In the genomic region with DNA sequence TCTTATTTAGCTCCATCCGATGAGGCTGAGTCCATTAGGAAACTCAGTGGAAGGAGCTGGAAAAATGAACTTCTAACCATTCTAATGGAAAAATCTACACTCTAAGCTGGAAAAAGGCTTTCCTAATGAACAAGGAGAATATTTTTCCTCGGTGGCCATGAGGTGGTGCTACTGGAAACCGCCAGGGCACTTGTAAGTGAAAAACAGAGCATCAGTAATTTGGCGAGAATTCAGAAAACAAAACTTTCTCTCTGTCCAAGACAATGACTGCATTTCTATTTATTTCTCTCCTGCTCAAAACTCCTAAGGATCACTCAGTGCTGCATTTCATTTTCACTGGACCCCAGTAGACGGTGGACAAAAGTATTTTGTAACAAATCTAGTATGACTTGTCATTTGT, we compare ENCODE assay signal across 20 cellular contexts.
DNase-seq lines count a peak whose midpoint lies in the region; FAIRE-seq and TF ChIP-seq lines count a peak whose summit lies in the region.
"Had no signal": no experiment of that assay in that cellular context is flagged by ENCODE, and none has a peak within 500 bp of the region (broad histone marks: within the 10 kb centered on the region; RNA-seq: fewer than 3 reads in every experiment).

No MANE protein-coding gene starts in this region.

- no peaks in the 10 kb centered on the region for H3K4me1 ChIP-seq in mesendoderm (ENCODE audit: control insufficient read depth, low read depth, low read length)
- H3K4me1 ChIP-seq in ovary (ENCODE audit: insufficient read depth) = no peaks in the 10 kb centered on the region
- H3K4me1 ChIP-seq: Peyer's patch, SJSA1 had no signal

- no peaks in the 10 kb centered on the region for H3K79me2 ChIP-seq in mesendoderm (ENCODE audit: control insufficient read depth, insufficient read depth, low read length)

- no peak for TF ChIP-seq POLR2A in ovary (IDR thresholded peaks at IDR 0.05)

- WGBS in mesendoderm (ENCODE audit: extremely low coverage, insufficient coverage, low lambda C conversion rate) = no CpG with 5 or more reads among the region's 5 CpGs
- 30 to 46% (median 35%) methylated on average over 5 of the region's 5 CpGs for WGBS in ovary, 3 donors

- no peak overlapping the region for H2AK5ac ChIP-seq in mesendoderm (ENCODE audit: low read length)

- H3K27ac ChIP-seq in WERI-Rb-1 = no peak overlapping the region
- H3K27ac ChIP-seq in mesendoderm (ENCODE audit: low read depth, low read length) = no peak overlapping the region
- H3K27ac ChIP-seq in ovary = no peak overlapping the region
- H3K27ac ChIP-seq: Peyer's patch, SJSA1 had no signal

- no peak for TF ChIP-seq EP300 in ovary (IDR thresholded peaks at IDR 0.05)

- H4K5ac ChIP-seq in mesendoderm (ENCODE audit: low read length) = no peak overlapping the region

- no peak overlapping the region for H2BK5ac ChIP-seq in mesendoderm (ENCODE audit: low read length)

- H3K4me3 ChIP-seq in WERI-Rb-1 (ENCODE audit: low read depth, low read length) (no peak overlapping the region), mesendoderm (ENCODE audit: low read length) (no peak overlapping the region), ovary (no peak overlapping the region)
- H3K4me3 ChIP-seq: MG63, Peyer's patch, SJSA1 had no signal

- H3K4me2 ChIP-seq in mesendoderm (ENCODE audit: low read length) = no peak overlapping the region

- TF ChIP-seq CTCF in WERI-Rb-1 (IDR thresholded peaks at IDR 0.05; ENCODE audit: low read depth, low read length) (peak; percentile 49), ovary (IDR thresholded peaks at IDR 0.05) (no peak)

- H3K36me3 ChIP-seq in WERI-Rb-1 = no peaks in the 10 kb centered on the region
- H3K36me3 ChIP-seq in mesendoderm (ENCODE audit: control insufficient read depth, insufficient read depth, low read length) = no peaks in the 10 kb centered on the region
- no peaks in the 10 kb centered on the region for H3K36me3 ChIP-seq in ovary
- H3K36me3 ChIP-seq: MG63, Peyer's patch, SJSA1 had no signal

- intact Hi-C loops in ovary (cut with DNase I) = no loop called here

- FAIRE-seq in islet of Langerhans (lab: Jason Lieb, UNC) = peak; percentile 89
- FAIRE-seq: A204.1, H54 had no signal

- H4K8ac ChIP-seq in mesendoderm (ENCODE audit: low read depth, low read length) = no peak overlapping the region

- no peak overlapping the region for H3K18ac ChIP-seq in mesendoderm (ENCODE audit: low read length)

- H3K4ac ChIP-seq in mesendoderm (ENCODE audit: low read depth, low read length) = no peak overlapping the region

- H3K9ac ChIP-seq in mesendoderm (ENCODE audit: low read length) = no peak overlapping the region

- H2BK15ac ChIP-seq in mesendoderm (replicated peaks; ENCODE audit: low read depth) = no peak overlapping the region

- no peak overlapping the region for H3K56ac ChIP-seq in mesendoderm (ENCODE audit: low read length)

- no peak overlapping the region for H3K23ac ChIP-seq in mesendoderm (ENCODE audit: low read length)

- H3K27me3 ChIP-seq in WERI-Rb-1 (ENCODE audit: insufficient read depth, low read depth, severe bottlenecking) = no peaks in the 10 kb centered on the region
- no peaks in the 10 kb centered on the region for H3K27me3 ChIP-seq in mesendoderm (ENCODE audit: insufficient read depth, low read length, poor library complexity)
- no peaks in the 10 kb centered on the region for H3K27me3 ChIP-seq in ovary
- H3K27me3 ChIP-seq: Peyer's patch, SJSA1 had no signal

- no peak overlapping the region for H2BK120ac ChIP-seq in mesendoderm (ENCODE audit: low read depth, low read length)

- H3K79me1 ChIP-seq in mesendoderm (ENCODE audit: low read length) = no peaks in the 10 kb centered on the region

- H3K9me3 ChIP-seq in WERI-Rb-1 (ENCODE audit: severe bottlenecking) (peaks cover 2% of the 10 kb centered on the region), ovary (no peaks in the 10 kb centered on the region)
- H3K9me3 ChIP-seq: MG63, Peyer's patch, SJSA1 had no signal

- DNase-seq in NCI-H82 (lab: John Stamatoyannopoulos, UW) (peak; percentile 20), NCI-H82 treated with DMSO at 0.1 percent for 48 hours (lab: John Stamatoyannopoulos, UW; ENCODE audit: unreplicated experiment) (no peak), WERI-Rb-1 (peak; percentile 48), mesendoderm (no peak), ovary (no peak)
- no peak for DNase-seq in stimulated activated CD4-positive, alpha-beta T cell treated with anti-CD3 and anti-CD28 coated beads, Interleukin-4, amount 100 ng/mL, for 4 hours
- no peak for DNase-seq in activated CD4-positive, CD25-positive, alpha-beta regulatory T cell treated with anti-CD3 and anti-CD28 coated beads, Interleukin-2, amount 50 U/mL, for 72 hours
- DNase-seq: EL, Kasumi-1, NCI-H1417 treated with DMSO at 0.1 percent for 48 hours, NCI-H187, NCI-H2107, NCI-H226, NCI-H524, Peyer's patch had no signal

Comparison
In these comparisons a context has a peak if more than half of its experiments do, and no peak if none do; other contexts are left out.
1. DNase-seq: peak in NCI-H82 (single experiment) and WERI-Rb-1 (single experiment); none in NCI-H82 treated with DMSO at 0.1 percent for 48 hours (single experiment), mesendoderm (single experiment), stimulated activated CD4-positive, alpha-beta T cell treated with anti-CD3 and anti-CD28 coated beads, Interleukin-4, amount 100 ng/mL, for 4 hours (0 of 2), ovary (0 of 5) and activated CD4-positive, CD25-positive, alpha-beta regulatory T cell treated with anti-CD3 and anti-CD28 coated beads, Interleukin-2, amount 50 U/mL, for 72 hours (single experiment).